9 cellular contexts compared by ENCODE assay signal in the genomic region with DNA sequence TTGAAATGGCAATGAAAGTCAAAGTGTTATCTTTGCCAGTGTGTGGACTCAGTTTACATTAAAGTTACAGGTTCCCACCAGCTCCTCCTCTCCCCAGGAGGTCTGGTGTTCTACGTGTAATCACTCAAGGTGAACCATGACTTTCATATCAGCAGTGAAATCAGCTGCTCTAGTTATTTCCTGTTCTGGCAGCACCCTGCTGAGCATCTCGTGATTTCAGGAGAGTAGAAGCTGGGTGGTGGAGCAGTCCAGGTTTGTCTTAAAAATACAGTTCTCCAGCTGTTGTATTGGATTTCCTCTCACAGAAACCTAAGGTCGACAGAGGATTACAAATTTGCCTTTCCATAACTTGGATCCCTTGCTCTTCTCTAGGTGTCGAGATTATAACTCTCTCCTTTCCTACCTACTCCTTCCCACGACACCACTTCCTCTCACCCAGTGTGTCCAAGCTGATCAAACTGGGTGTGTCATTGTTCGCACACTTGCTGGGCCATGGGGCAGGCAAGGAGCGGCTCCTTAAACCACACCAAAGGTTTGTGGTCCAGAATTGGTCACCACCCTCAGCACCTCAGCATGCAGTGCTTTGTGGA. TPM values are rescaled to one million over a fixed set of nuclear protein-coding genes. Genes with fewer than 3 reads are reported as not detected.
DNase-seq lines count a peak whose midpoint lies in the region; ATAC-seq and TF ChIP-seq lines count a peak whose summit lies in the region.
"Had no signal": no experiment of that assay in that cellular context is flagged by ENCODE, and none has a peak within 500 bp of the region (broad histone marks: within the 10 kb centered on the region; RNA-seq: fewer than 3 reads in every experiment).

No MANE protein-coding gene starts in this region.

- peak overlapping the region; percentile 79 for H3K27ac Mint-ChIP-seq in Calu3 (ENCODE audit: unreplicated experiment)

- H3K36me3 ChIP-seq in body of pancreas (replicated peaks in 1 of 2; ENCODE audit: insufficient read depth in 1 of 2, low read depth in 2 of 2): no peaks in the 10 kb centered on the region
- H3K36me3 ChIP-seq: ovary had no signal

- peaks cover 14% of the 10 kb centered on the region for H3K4me1 Mint-ChIP-seq in Calu3 (ENCODE audit: low read depth, unreplicated experiment)

- H3K4me3 Mint-ChIP-seq in Calu3 (ENCODE audit: low read depth, unreplicated experiment): peak overlapping the region; percentile 17

- intact Hi-C loops in Calu3 (cut with micrococcal nuclease; ENCODE audit: unreplicated experiment) (no loop called here), body of pancreas (cut with DNase I) (no loop called here), right cardiac atrium (cut with DNase I) (no loop called here)

- 42 to 45% methylated on average over 7 of the region's 7 CpGs for WGBS in body of pancreas, 2 donors
- WGBS in right cardiac atrium: 70% methylated on average over 7 of the region's 7 CpGs

- TF ChIP-seq POLR2A in body of pancreas (IDR thresholded peaks at IDR 0.05): no peak

- H3K4me3 ChIP-seq in body of pancreas (no peak overlapping the region), right cardiac atrium (ENCODE audit: low read length) (no peak overlapping the region)
- H3K4me3 ChIP-seq: ovary had no signal

- TF ChIP-seq CTCF in Calu3 (IDR thresholded peaks at IDR 0.05; ENCODE audit: unreplicated experiment) (no peak), body of pancreas (IDR thresholded peaks at IDR 0.05) (no peak)

- ATAC-seq in GM21390 (IDR thresholded peaks at IDR 0.05; ENCODE audit: unreplicated experiment) (peak; percentile 67), body of pancreas (peak; percentile 83), right cardiac atrium (no peak)

- H3K9me3 ChIP-seq in body of pancreas (no peaks in the 10 kb centered on the region), right cardiac atrium (ENCODE audit: control insufficient read depth, low read length) (no peaks in the 10 kb centered on the region)
- H3K9me3 ChIP-seq: ovary had no signal

- peak overlapping the region in 3 of 4 donors; percentile 55 to 63 (median 61) for H3K27ac ChIP-seq in body of pancreas
- no peak overlapping the region for H3K27ac ChIP-seq in right cardiac atrium (ENCODE audit: low read length)
- H3K27ac ChIP-seq: ovary had no signal

- CTCF ChIA-PET in Calu3 (lab: Charles Lee): interaction anchor here (0.6 to 2.0 kb wide), 4 partner anchors 12 to 258 kb away, joined by 3 to 7 read pairs (median 4); no protein-coding TSS in a partner anchor

- no TSS peak for BruUV-seq in Calu3 (replicated peaks; lab: Mats Ljungman, UMichigan)

- H3K4me1 ChIP-seq in body of pancreas (peaks cover 14% of the 10 kb centered on the region), right cardiac atrium (ENCODE audit: control insufficient read depth, insufficient read depth, low read length) (no peaks in the 10 kb centered on the region)

- DNase-seq in Calu3: peak; percentile 60
- DNase-seq in HT1080 (ENCODE audit: low read depth): peak; percentile 73
- peak in 2 of 4 donors; percentile 32 to 34 for DNase-seq in body of pancreas
- no peak for DNase-seq in AG08395 (ENCODE audit: low spot score)
- DNase-seq in right cardiac atrium: no peak
- no peak for DNase-seq in SHP77 (lab: John Stamatoyannopoulos, UW)
- DNase-seq in iPS-NIHi11 (ENCODE audit: low spot score): no peak
- DNase-seq: ovary had no signal

- peaks cover 70% of the 10 kb centered on the region for H3K27me3 Mint-ChIP-seq in Calu3 (ENCODE audit: unreplicated experiment)

- no peaks in the 10 kb centered on the region for H3K27me3 ChIP-seq in body of pancreas
- no peaks in the 10 kb centered on the region for H3K27me3 ChIP-seq in right cardiac atrium (ENCODE audit: control insufficient read depth, insufficient read depth)
- H3K27me3 ChIP-seq: ovary had no signal

- H3K9me3 Mint-ChIP-seq in Calu3 (ENCODE audit: low read depth, unreplicated experiment): no peaks in the 10 kb centered on the region

- no peaks in the 10 kb centered on the region for H3K36me3 Mint-ChIP-seq in Calu3 (ENCODE audit: insufficient read depth, unreplicated experiment)

RNA-seq across cellular contexts. Expression of a gene that starts 13.0 kb away (rescaled TPM):
- 0.51 TPM in 1 of 2 replicates, not detected in the other for total RNA-seq in Calu3 (2022)
- total RNA-seq in HT1080 (2014; rRNA removed; shearing (Covaris generic)): not detected in 2 replicates
- 0.63 TPM in 1 of 2 replicates, not detected in the other for polyA plus RNA-seq in HT1080 (2015; cell fraction: cytosol; rRNA removed)
- polyA plus RNA-seq in HT1080 (2015; cell fraction: nucleus; rRNA removed): not detected in 2 replicates
- total RNA-seq in body of pancreas: 1 to 10 TPM; 4.2 to 6.6 TPM
- total RNA-seq in right cardiac atrium: 1 to 10 TPM; 7.8 to 9.7 (median 9.1) TPM
- polyA plus RNA-seq in right cardiac atrium: 5.9 TPM

Comparison
In these comparisons a context has a peak if more than half of its experiments do, and no peak if none do; other contexts are left out.
1. DNase-seq: peak in Calu3 (single experiment) and HT1080 (single experiment); none in AG08395 (single experiment), right cardiac atrium (0 of 3), SHP77 (0 of 2) and iPS-NIHi11 (single experiment).
2. ATAC-seq: peak in GM21390 (single experiment) and body of pancreas (single experiment); none in right cardiac atrium (0 of 2).